In genomic region chr7:87398441-87398840, GRCh38 we compare ENCODE assay signal across 15 cellular contexts. TPM values are rescaled to one million over a fixed set of nuclear protein-coding genes. Genes with fewer than 3 reads are reported as not detected.
DNase-seq lines count a peak whose midpoint lies in the region; ATAC-seq, FAIRE-seq and TF ChIP-seq lines count a peak whose summit lies in the region.
"Had no signal": no experiment of that assay in that cellular context is flagged by ENCODE, and none has a peak within 500 bp of the region (broad histone marks: within the 10 kb centered on the region; RNA-seq: fewer than 3 reads in every experiment).

No MANE protein-coding gene starts in this region.

- POLR2A ChIA-PET in HEK293 (lab: Yijun Ruan, JAX) = interaction anchor here (1.0 kb wide), 1 partner anchor 37 kb away, joined by 3 read pairs; no protein-coding TSS in a partner anchor

- peaks cover 0 to 9% of the 10 kb centered on the region in 2 experiments; a peak in 1 of 3 replicates for H3K36me3 ChIP-seq in HEK293 (ENCODE audit: control insufficient read depth in 2 of 2, insufficient read depth in 1 of 2, low read length in 2 of 2)
- H3K36me3 ChIP-seq in adipocyte (ENCODE audit: control insufficient read depth, insufficient read depth, low read length, severe bottlenecking) = peaks cover 17% of the 10 kb centered on the region

- no peaks in the 10 kb centered on the region for H3K27me3 ChIP-seq in adipocyte (replicated peaks; ENCODE audit: control insufficient read depth, insufficient read depth, low read length)
- H3K27me3 ChIP-seq in foreskin keratinocyte = no peaks in the 10 kb centered on the region
- H3K27me3 ChIP-seq: testis had no signal

- H3K9me3 ChIP-seq in HEK293 (ENCODE audit: control insufficient read depth, insufficient read depth, low read depth, low read length) = no peaks in the 10 kb centered on the region
- no peaks in the 10 kb centered on the region for H3K9me3 ChIP-seq in adipocyte (ENCODE audit: control insufficient read depth, low read length)
- H3K9me3 ChIP-seq: testis had no signal

- no peak overlapping the region for H3K27ac ChIP-seq in HEK293 (ENCODE audit: extremely low read depth, low read depth, low read length)
- no peak overlapping the region for H3K27ac ChIP-seq in foreskin keratinocyte
- H3K27ac ChIP-seq: testis had no signal

- ATAC-seq in foreskin keratinocyte (peak; percentile 98), GM18858 (IDR thresholded peaks at IDR 0.05; ENCODE audit: unreplicated experiment) (no peak), GM21390 (IDR thresholded peaks at IDR 0.05; ENCODE audit: unreplicated experiment) (no peak)
- ATAC-seq: GM12878 had no signal

- CTCF ChIA-PET in HEK293 (lab: Yijun Ruan, JAX) = interaction anchor here (1.1 kb wide), 1 partner anchor 12 kb away, joined by 4 read pairs; no protein-coding TSS in a partner anchor

- no peak overlapping the region for H3K9ac ChIP-seq in adipocyte (ENCODE audit: low read length)

- DNase-seq in adipocyte (ENCODE audit: low read depth) (peak; percentile 44), foreskin keratinocyte (peak; percentile 79 to 85), urothelium cell line (ENCODE audit: low spot score) (no peak), mesenteric fat pad (ENCODE audit: low spot score) (no peak)
- DNase-seq: activated naive CD4-positive, alpha-beta T cell treated with anti-CD3 and anti-CD28 coated beads for 36 hours; left cardiac atrium; NCI-H1092; NCI-H446 treated with DMSO at 0.1 percent for 48 hours; nephron progenitor cell; testis had no signal

- H3K4me1 ChIP-seq in HEK293 (ENCODE audit: control insufficient read depth, insufficient read depth, low read length) (no peaks in the 10 kb centered on the region), adipocyte (ENCODE audit: control insufficient read depth, insufficient read depth, low read length) (peaks cover 12% of the 10 kb centered on the region), foreskin keratinocyte (peaks cover 12% of the 10 kb centered on the region)
- H3K4me1 ChIP-seq: testis had no signal

- H3K4me3 ChIP-seq in HEK293 (ENCODE audit: low read depth, low read length) = no peak overlapping the region
- no peak overlapping the region for H3K4me3 ChIP-seq in adipocyte (ENCODE audit: low read length)
- H3K4me3 ChIP-seq: GM12878, testis had no signal

- TF ChIP-seq CTCF in HEK293 (tag by site-specific recombination; IDR thresholded peaks at IDR 0.05) = no peak
- TF ChIP-seq CTCF in foreskin keratinocyte (conservative IDR thresholded peaks at IDR 0.05) = no peak

- FAIRE-seq in urothelium cell line (lab: Jason Lieb, UNC) = peak; percentile 53
- FAIRE-seq: frontal cortex, GM12878 had no signal

TF ChIP-seq in HEK293, 187 proteins besides CTCF, POLR2A, EP300 and RAD21:
- TF ChIP-seq ZNF350 (tag by site-specific recombination; IDR thresholded peaks at IDR 0.05) (no peak), MYNN (tag by site-specific recombination; IDR thresholded peaks at IDR 0.05; ENCODE audit: borderline replicate concordance) (no peak), SP7 (tag by site-specific recombination; IDR thresholded peaks at IDR 0.05) (peak; percentile 75)

RNA-seq across cellular contexts. Expression of gene CROT, which starts 53.0 kb away (rescaled TPM):
- 11.9 and 13.0 TPM in 2 replicates for total RNA-seq in foreskin keratinocyte
- polyA plus RNA-seq in foreskin keratinocyte = 5.6 and 7.0 TPM in 2 replicates
- total RNA-seq in mesenteric fat pad = 8.3 TPM

Comparison
In these comparisons a context has a peak if more than half of its experiments do, and no peak if none do; other contexts are left out.
1. DNase-seq: peak in adipocyte (single experiment) and foreskin keratinocyte (2 of 2); none in urothelium cell line (single experiment) and mesenteric fat pad (single experiment).